ENCODE assay signal across 8 cellular contexts in the genomic region with DNA sequence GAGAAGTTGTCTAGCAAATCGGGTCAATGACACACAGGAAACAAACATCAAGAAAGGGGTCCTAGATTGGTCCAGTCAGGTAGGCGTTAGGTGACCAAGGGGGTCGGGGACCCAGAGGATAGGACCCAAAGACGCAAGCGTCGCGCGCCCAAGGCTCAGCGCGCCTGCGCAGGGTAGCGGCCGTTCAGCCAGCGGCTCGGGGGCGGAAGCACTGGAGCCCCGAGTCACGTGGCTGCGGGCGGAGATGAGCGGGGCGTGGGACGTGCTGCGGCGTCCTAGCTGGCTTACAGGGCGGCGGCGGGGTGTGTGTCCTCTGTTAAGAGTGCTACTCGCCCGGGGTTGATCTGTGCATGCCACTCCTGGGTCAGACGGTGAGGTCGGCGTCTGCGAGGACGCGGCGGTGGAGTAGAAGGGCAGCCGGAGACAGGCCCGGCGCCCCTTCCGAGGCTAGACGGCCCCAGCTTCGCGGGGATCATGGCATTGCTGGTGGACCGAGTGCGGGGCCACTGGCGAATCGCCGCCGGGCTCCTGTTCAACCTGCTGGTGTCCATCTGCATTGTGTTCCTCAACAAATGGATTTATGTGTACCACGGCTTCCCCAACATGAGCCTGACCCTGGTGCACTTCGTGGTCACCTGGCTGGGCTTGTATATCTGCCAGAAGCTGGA.
DNase-seq lines count a peak whose midpoint lies in the region; ATAC-seq and TF ChIP-seq lines count a peak whose summit lies in the region.

Gene SLC35E3, plus strand, starts transcription at position 273 of the 668 bp plus-strand sequence. Its CDS starts 202 bp downstream, at position 475.

- in situ Hi-C loops in GM18951 (cut with MboI; ENCODE audit: low sequenced_read_pairs, unreplicated experiment): no loop called here

- H3K4me3 Mint-ChIP-seq in central memory CD8-positive, alpha-beta T cell: peak within 1 kb of the TSS; percentile 91

- no peaks in the 10 kb centered on the region for H3K9me3 Mint-ChIP-seq in central memory CD8-positive, alpha-beta T cell

- peaks cover 13% of the 10 kb centered on the region for H3K36me3 Mint-ChIP-seq in central memory CD8-positive, alpha-beta T cell (ENCODE audit: insufficient read depth)

- H3K27ac Mint-ChIP-seq in central memory CD8-positive, alpha-beta T cell (ENCODE audit: low read depth): peak within 1 kb of the TSS; percentile 93

- TF ChIP-seq POLR2A in GM18951 (IDR thresholded peaks at IDR 0.05; ENCODE audit: extremely low read depth, insufficient read depth, insufficient read length): peak; percentile 84

- peaks cover 26% of the 10 kb centered on the region for H3K4me1 Mint-ChIP-seq in central memory CD8-positive, alpha-beta T cell

- DNase-seq in AG08396 (ENCODE audit: low spot score): peak; percentile 97
- DNase-seq in NCI-H226: peak; percentile 95
- peak; percentile 68 to 89 (median 84) for DNase-seq in activated CD4-positive, CD25-positive, alpha-beta regulatory T cell (lab: John Stamatoyannopoulos, UW)
- DNase-seq in central memory CD8-positive, alpha-beta T cell (ENCODE audit: low spot score in 2 of 2): peak; percentile 77 to 80
- peak; percentile 99 for DNase-seq in islet precursor cell
- DNase-seq in stimulated activated CD4-positive, alpha-beta T cell treated with anti-CD3 and anti-CD28 coated beads, Interleukin-12 subunit alpha, Interleukin-12 subunit beta, amount 100 ng/mL, for 4 hours: peak; percentile 86

- H3K27me3 Mint-ChIP-seq in central memory CD8-positive, alpha-beta T cell: no peaks in the 10 kb centered on the region

- ATAC-seq in HG03175 (IDR thresholded peaks at IDR 0.05; ENCODE audit: unreplicated experiment): peak; percentile 99
- peak; percentile 99 for ATAC-seq in central memory CD8-positive, alpha-beta T cell (replicated peaks; ENCODE audit: extremely low read depth, poor library complexity, severe bottlenecking)

Comparison
In these comparisons a context has a peak if more than half of its experiments do, and no peak if none do; other contexts are left out.
1. Peak in every context shown above with its lines: DNase-seq and ATAC-seq.